Comparison of ENCODE assay signal across 8 cellular contexts in the genomic region with DNA sequence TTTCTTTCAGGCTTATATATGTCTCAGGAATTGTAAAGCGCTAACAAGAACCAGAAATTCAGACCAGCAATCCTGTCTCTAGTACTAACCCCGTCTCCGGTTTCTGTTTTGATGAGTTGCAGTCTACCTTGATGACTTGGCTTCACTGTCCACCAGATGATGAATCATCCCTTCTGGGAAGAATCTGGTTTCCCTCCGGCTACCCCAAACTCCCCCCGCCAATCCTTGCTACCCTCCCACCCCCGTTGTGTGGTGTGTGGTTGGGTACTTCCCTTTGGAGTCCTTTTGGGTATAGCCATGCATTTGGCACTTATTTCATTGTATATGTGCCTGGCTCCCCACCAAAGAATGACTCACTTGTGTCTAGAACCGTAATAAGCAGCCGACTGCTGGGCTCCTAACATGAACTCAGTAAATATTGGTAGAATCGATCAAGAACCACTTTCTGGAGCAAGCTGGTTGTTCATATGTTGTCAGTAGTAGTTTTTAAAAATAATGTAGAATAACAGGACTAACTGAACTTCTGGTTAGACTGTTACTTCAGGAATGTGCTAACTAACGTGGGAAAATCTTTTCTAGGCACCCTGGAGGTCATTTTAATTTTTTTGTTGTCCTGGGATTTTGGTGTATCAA. TPM values are rescaled to one million over a fixed set of nuclear protein-coding genes. Genes with fewer than 3 reads are reported as not detected.
DNase-seq lines count a peak whose midpoint lies in the region; ATAC-seq and TF ChIP-seq lines count a peak whose summit lies in the region.

No MANE protein-coding gene starts in this region.

- H3K27me3 Mint-ChIP-seq in chondrocyte (ENCODE audit: low read depth): no peaks in the 10 kb centered on the region

- CTCF ChIA-PET in HEK293T (lab: Yijun Ruan, JAX): no interaction called here

- ATAC-seq in HG02970 (IDR thresholded peaks at IDR 0.05; ENCODE audit: low FRiP score, unreplicated experiment) (no peak), GM18873 (IDR thresholded peaks at IDR 0.05; ENCODE audit: low FRiP score, unreplicated experiment) (no peak)

- H3K9ac ChIP-seq in rectal smooth muscle tissue (ENCODE audit: low read length): no peak overlapping the region

- peaks cover 28% of the 10 kb centered on the region for H3K4me1 ChIP-seq in rectal smooth muscle tissue (ENCODE audit: control insufficient read depth, insufficient read depth, low read length)

- peak; percentile 23 for TF ChIP-seq CTCF in chondrocyte (IDR thresholded peaks at IDR 0.05)

- peaks cover 6% of the 10 kb centered on the region for H3K9me3 Mint-ChIP-seq in chondrocyte (ENCODE audit: low read depth)

- POLR2A ChIA-PET in HEK293T (lab: Yijun Ruan, JAX): no interaction called here

- peaks cover 91% of the 10 kb centered on the region for H3K4me1 Mint-ChIP-seq in chondrocyte (ENCODE audit: low read depth)

- H3K27ac Mint-ChIP-seq in chondrocyte (ENCODE audit: unreplicated experiment): peak overlapping the region; percentile 95

- DNase-seq in GM03348 (ENCODE audit: low spot score) (peak; percentile 73), NCI-H2029 treated with DMSO at 0.1 percent for 48 hours (lab: John Stamatoyannopoulos, UW) (peak; percentile 80), chondrocyte (ENCODE audit: low spot score) (no peak), HEK293T (ENCODE audit: extremely low spot score) (no peak), NCI-H524 (lab: John Stamatoyannopoulos, UW) (no peak)

- H3K36me3 ChIP-seq in rectal smooth muscle tissue (ENCODE audit: control insufficient read depth, insufficient read depth, low read length): no peaks in the 10 kb centered on the region

- no peaks in the 10 kb centered on the region for H3K27me3 ChIP-seq in rectal smooth muscle tissue (ENCODE audit: control insufficient read depth, insufficient read depth, low read length)

- H3K36me3 Mint-ChIP-seq in chondrocyte (ENCODE audit: low read depth): no peaks in the 10 kb centered on the region

- H3K4me3 ChIP-seq in rectal smooth muscle tissue (ENCODE audit: low read length): no peak overlapping the region

- H3K27ac ChIP-seq in rectal smooth muscle tissue (ENCODE audit: low read depth, low read length): peak overlapping the region; percentile 62

- peak overlapping the region; percentile 24 for H3K4me3 Mint-ChIP-seq in chondrocyte (ENCODE audit: unreplicated experiment)

TF ChIP-seq in HEK293T, 16 proteins besides CTCF, POLR2A, EP300 and RAD21:
- TF ChIP-seq ELF4 (IDR thresholded peaks at IDR 0.05): no peak
- TF ChIP-seq HDGF (IDR thresholded peaks at IDR 0.05; ENCODE audit: borderline replicate concordance): no peak
- no peak for TF ChIP-seq ZNF384 (IDR thresholded peaks at IDR 0.05)
- no peak for TF ChIP-seq SP1 (IDR thresholded peaks at IDR 0.05)
- TF ChIP-seq CTBP1 (IDR thresholded peaks at IDR 0.05; ENCODE audit: borderline replicate concordance): no peak
- TF ChIP-seq TARDBP (IDR thresholded peaks at IDR 0.05): no peak

RNA-seq across cellular contexts. Expression of a gene that starts 8.3 kb away (rescaled TPM):
- total RNA-seq in chondrocyte: 491 to 631 TPM (median 620 TPM) in 3 replicates

Comparison
In these comparisons a context has a peak if more than half of its experiments do, and no peak if none do; other contexts are left out.
1. DNase-seq: peak in GM03348 (single experiment) and NCI-H2029 treated with DMSO at 0.1 percent for 48 hours (single experiment); none in chondrocyte (single experiment), HEK293T (single experiment) and NCI-H524 (0 of 2).